In the genomic region with DNA sequence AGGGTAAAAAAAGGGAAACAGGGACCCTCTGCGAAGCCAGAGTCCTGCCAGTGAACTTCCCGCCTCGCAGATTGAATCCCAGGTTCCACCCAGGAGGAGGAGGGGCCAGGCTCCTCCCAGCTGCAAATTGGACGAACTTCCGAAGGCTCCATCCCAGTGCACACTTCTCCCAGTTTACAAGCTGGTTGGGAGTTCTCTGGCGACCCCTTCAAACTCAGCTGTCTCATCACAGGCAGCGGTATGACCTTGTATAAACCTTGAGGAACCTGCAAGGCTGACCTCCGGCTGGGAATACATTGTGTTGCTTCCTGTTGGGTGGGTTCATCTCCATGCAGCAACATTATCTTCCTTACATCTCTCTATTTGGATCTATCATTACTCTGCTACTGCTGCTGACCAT, we compare ENCODE assay signal across 28 cellular contexts.
DNase-seq lines count a peak whose midpoint lies in the region; ATAC-seq and TF ChIP-seq lines count a peak whose summit lies in the region.
"Had no signal": no experiment of that assay in that cellular context is flagged by ENCODE, and none has a peak within 500 bp of the region (broad histone marks: within the 10 kb centered on the region; RNA-seq: fewer than 3 reads in every experiment).

No MANE protein-coding gene starts in this region.

- peak overlapping the region; percentile 22; the same call in 1 of the 2 replicates for H3K4me3 Mint-ChIP-seq in WTC11
- H3K4me3 Mint-ChIP-seq: CD14-positive monocyte; CD8-positive, alpha-beta memory T cell had no signal

- POLR2A ChIA-PET in WTC11 (lab: Charles Lee): no interaction called here

- no peaks in the 10 kb centered on the region for H3K27me3 Mint-ChIP-seq in WTC11 (ENCODE audit: low read depth)
- H3K27me3 Mint-ChIP-seq: CD8-positive, alpha-beta memory T cell had no signal

- no peak overlapping the region for H2AK5ac ChIP-seq in mesendoderm (ENCODE audit: low read length)

- peak; percentile 12 for DNase-seq in NCI-H748 (lab: John Stamatoyannopoulos, UW; ENCODE audit: unreplicated experiment)
- DNase-seq in NCI-H748 treated with DMSO at 0.1 percent for 48 hours (lab: John Stamatoyannopoulos, UW): no peak
- peak; percentile 15 for DNase-seq in WTC11 (ENCODE audit: low spot score)
- peak; percentile 0 for DNase-seq in mesendoderm
- DNase-seq in AG20443 (ENCODE audit: low spot score): no peak
- DNase-seq: BE2C; CD8-positive, alpha-beta memory T cell; DMS 273 treated with DMSO at 0.1 percent for 48 hours; DMS79; GOT3; HCEC 1CT; IMR-90; KG1; NCI-H1048; NCI-H1417; NCI-H1694; NCI-H2029 treated with DMSO at 0.1 percent for 48 hours; NCI-H226; NCI-H510A treated with DMSO at 0.1 percent for 48 hours; NCI-H774; PC-3; SJCRH30 had no signal

- no peak overlapping the region for H3K27ac ChIP-seq in mesendoderm (ENCODE audit: low read depth, low read length)
- H3K27ac ChIP-seq: 22Rv1, SJCRH30 had no signal

- H3K56ac ChIP-seq in mesendoderm (ENCODE audit: low read length): no peak overlapping the region

- H3K79me2 ChIP-seq in mesendoderm (ENCODE audit: control insufficient read depth, insufficient read depth, low read length): no peaks in the 10 kb centered on the region

- H3K27ac Mint-ChIP-seq in WTC11: no peak overlapping the region
- H3K27ac Mint-ChIP-seq: CD14-positive monocyte; CD8-positive, alpha-beta memory T cell had no signal

- H3K23ac ChIP-seq in mesendoderm (ENCODE audit: low read length): no peak overlapping the region

- no peak overlapping the region for H3K18ac ChIP-seq in mesendoderm (ENCODE audit: low read length)

- CTCF ChIA-PET in WTC11 (lab: Charles Lee): no interaction called here

- no peaks in the 10 kb centered on the region for H3K4me1 ChIP-seq in mesendoderm (ENCODE audit: control insufficient read depth, low read depth, low read length)
- H3K4me1 ChIP-seq: BE2C, SJCRH30 had no signal

- H2BK5ac ChIP-seq in mesendoderm (ENCODE audit: low read length): no peak overlapping the region

- no peaks in the 10 kb centered on the region for H3K79me1 ChIP-seq in mesendoderm (ENCODE audit: low read length)

- no peak overlapping the region for H2BK15ac ChIP-seq in mesendoderm (replicated peaks; ENCODE audit: low read depth)

- no peaks in the 10 kb centered on the region for H3K27me3 ChIP-seq in mesendoderm (ENCODE audit: insufficient read depth, low read length, poor library complexity)
- H3K27me3 ChIP-seq: BE2C, SJCRH30 had no signal

- H3K9me3 Mint-ChIP-seq in WTC11: no peaks in the 10 kb centered on the region; the same call in 1 of the 2 replicates

- no peak overlapping the region for H3K4ac ChIP-seq in mesendoderm (ENCODE audit: low read depth, low read length)

- no peak overlapping the region for H4K8ac ChIP-seq in mesendoderm (ENCODE audit: low read depth, low read length)

- H3K4me2 ChIP-seq in mesendoderm (ENCODE audit: low read length): no peak overlapping the region

- no peaks in the 10 kb centered on the region for H3K36me3 Mint-ChIP-seq in WTC11
- H3K36me3 Mint-ChIP-seq: CD14-positive monocyte; CD8-positive, alpha-beta memory T cell had no signal

- no CpG with 5 or more reads among the region's 8 CpGs for WGBS in mesendoderm (ENCODE audit: extremely low coverage, insufficient coverage, low lambda C conversion rate)

- no peak overlapping the region for H2BK120ac ChIP-seq in mesendoderm (ENCODE audit: low read depth, low read length)

- no peak overlapping the region for H3K9ac ChIP-seq in mesendoderm (ENCODE audit: low read length)

- no peaks in the 10 kb centered on the region for H3K36me3 ChIP-seq in mesendoderm (ENCODE audit: control insufficient read depth, insufficient read depth, low read length)
- H3K36me3 ChIP-seq: BE2C, SJCRH30 had no signal

- H4K5ac ChIP-seq in mesendoderm (ENCODE audit: low read length): no peak overlapping the region

- H3K4me1 Mint-ChIP-seq in WTC11: peaks cover 45% of the 10 kb centered on the region
- H3K4me1 Mint-ChIP-seq: CD14-positive monocyte; CD8-positive, alpha-beta memory T cell had no signal

- ATAC-seq in WTC11 (peak; percentile 76), GM18907 (IDR thresholded peaks at IDR 0.05; ENCODE audit: unreplicated experiment) (no peak), GM19455 (IDR thresholded peaks at IDR 0.05; ENCODE audit: unreplicated experiment) (no peak)
- ATAC-seq: PC-3, Right ventricle myocardium inferior, SK-N-SH treated with all-trans-retinoic acid at 6 μM for 48 hours had no signal

- H3K4me3 ChIP-seq in mesendoderm (ENCODE audit: low read length): no peak overlapping the region
- H3K4me3 ChIP-seq: SJCRH30 had no signal

- no peak for TF ChIP-seq CTCF in WTC11 (IDR thresholded peaks at IDR 0.05)

TF ChIP-seq in WTC11, 78 proteins besides CTCF, POLR2A, EP300 and RAD21:
- no peak for TF ChIP-seq IRF2 (CRISPR knock-in tag; IDR thresholded peaks at IDR 0.05; ENCODE audit: borderline replicate concordance, low read depth)
- no peak for TF ChIP-seq SMAD4 (CRISPR knock-in tag; IDR thresholded peaks at IDR 0.05)
- TF ChIP-seq, protein P1, sequence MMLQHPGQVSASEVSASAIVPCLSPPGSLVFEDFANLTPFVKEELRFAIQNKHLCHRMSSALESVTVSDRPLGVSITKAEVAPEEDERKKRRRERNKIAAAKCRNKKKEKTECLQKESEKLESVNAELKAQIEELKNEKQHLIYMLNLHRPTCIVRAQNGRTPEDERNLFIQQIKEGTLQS (CRISPR knock-in tag; conservative IDR thresholded peaks at IDR 0.05): no peak
- TF ChIP-seq KAT7 (CRISPR knock-in tag; IDR thresholded peaks at IDR 0.05; ENCODE audit: borderline replicate concordance): no peak
- no peak for TF ChIP-seq CBFB (CRISPR knock-in tag; IDR thresholded peaks at IDR 0.05; ENCODE audit: low read depth)
- TF ChIP-seq, protein P2, sequence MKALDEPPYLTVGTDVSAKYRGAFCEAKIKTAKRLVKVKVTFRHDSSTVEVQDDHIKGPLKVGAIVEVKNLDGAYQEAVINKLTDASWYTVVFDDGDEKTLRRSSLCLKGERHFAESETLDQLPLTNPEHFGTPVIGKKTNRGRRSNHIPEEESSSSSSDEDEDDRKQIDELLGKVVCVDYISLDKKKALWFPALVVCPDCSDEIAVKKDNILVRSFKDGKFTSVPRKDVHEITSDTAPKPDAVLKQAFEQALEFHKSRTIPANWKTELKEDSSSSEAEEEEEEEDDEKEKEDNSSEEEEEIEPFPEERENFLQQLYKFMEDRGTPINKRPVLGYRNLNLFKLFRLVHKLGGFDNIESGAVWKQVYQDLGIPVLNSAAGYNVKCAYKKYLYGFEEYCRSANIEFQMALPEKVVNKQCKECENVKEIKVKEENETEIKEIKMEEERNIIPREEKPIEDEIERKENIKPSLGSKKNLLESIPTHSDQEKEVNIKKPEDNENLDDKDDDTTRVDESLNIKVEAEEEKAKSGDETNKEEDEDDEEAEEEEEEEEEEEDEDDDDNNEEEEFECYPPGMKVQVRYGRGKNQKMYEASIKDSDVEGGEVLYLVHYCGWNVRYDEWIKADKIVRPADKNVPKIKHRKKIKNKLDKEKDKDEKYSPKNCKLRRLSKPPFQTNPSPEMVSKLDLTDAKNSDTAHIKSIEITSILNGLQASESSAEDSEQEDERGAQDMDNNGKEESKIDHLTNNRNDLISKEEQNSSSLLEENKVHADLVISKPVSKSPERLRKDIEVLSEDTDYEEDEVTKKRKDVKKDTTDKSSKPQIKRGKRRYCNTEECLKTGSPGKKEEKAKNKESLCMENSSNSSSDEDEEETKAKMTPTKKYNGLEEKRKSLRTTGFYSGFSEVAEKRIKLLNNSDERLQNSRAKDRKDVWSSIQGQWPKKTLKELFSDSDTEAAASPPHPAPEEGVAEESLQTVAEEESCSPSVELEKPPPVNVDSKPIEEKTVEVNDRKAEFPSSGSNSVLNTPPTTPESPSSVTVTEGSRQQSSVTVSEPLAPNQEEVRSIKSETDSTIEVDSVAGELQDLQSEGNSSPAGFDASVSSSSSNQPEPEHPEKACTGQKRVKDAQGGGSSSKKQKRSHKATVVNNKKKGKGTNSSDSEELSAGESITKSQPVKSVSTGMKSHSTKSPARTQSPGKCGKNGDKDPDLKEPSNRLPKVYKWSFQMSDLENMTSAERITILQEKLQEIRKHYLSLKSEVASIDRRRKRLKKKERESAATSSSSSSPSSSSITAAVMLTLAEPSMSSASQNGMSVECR (CRISPR knock-in tag; IDR thresholded peaks at IDR 0.05; ENCODE audit: borderline replicate concordance): no peak

Comparison
In these comparisons a context has a peak if more than half of its experiments do, and no peak if none do; other contexts are left out.
1. DNase-seq: peak in NCI-H748 (single experiment), WTC11 (single experiment) and mesendoderm (single experiment); none in NCI-H748 treated with DMSO at 0.1 percent for 48 hours (single experiment) and AG20443 (single experiment).